ENCODE assay signal across 18 cellular contexts in genomic region chr3:143412084-143412483, GRCh38.
DNase-seq lines count a peak whose midpoint lies in the region; ATAC-seq and TF ChIP-seq lines count a peak whose summit lies in the region.
"Had no signal": no experiment of that assay in that cellular context is flagged by ENCODE, and none has a peak within 500 bp of the region (broad histone marks: within the 10 kb centered on the region; RNA-seq: fewer than 3 reads in every experiment).

No MANE protein-coding gene starts in this region.

- WGBS in esophagus squamous epithelium, 2 donors, result 87 to 100% methylated on average over 2 to 3 of the region's 3 CpGs

- peaks cover 2% of the 10 kb centered on the region for H3K9me3 Mint-ChIP-seq in activated B cell treated with CpG ODN at 0.5 μM for 24 hours
- H3K9me3 Mint-ChIP-seq: CD8-positive, alpha-beta memory T cell had no signal

- H3K27ac Mint-ChIP-seq in activated B cell treated with CpG ODN at 0.5 μM for 24 hours, result no peak overlapping the region

- H3K4me1 ChIP-seq in tibial artery (no peaks in the 10 kb centered on the region), esophagus squamous epithelium (no peaks in the 10 kb centered on the region), BE2C (no peaks in the 10 kb centered on the region)

- intact Hi-C loops in activated B cell treated with CpG ODN at 0.5 μM for 24 hours (cut with micrococcal nuclease), result loop anchor here (2.0 kb wide), 1 partner anchor 17 kb away; no protein-coding TSS in a partner anchor
- intact Hi-C loops in tibial artery (cut with DNase I; ENCODE audit: low total_unique reads), result no loop called here
- intact Hi-C loops in esophagus squamous epithelium (cut with DNase I), result no loop called here
- intact Hi-C loops in left cardiac atrium (cut with DNase I), result no loop called here

- H3K9me3 ChIP-seq in tibial artery, result no peaks in the 10 kb centered on the region
- no peaks in the 10 kb centered on the region for H3K9me3 ChIP-seq in esophagus squamous epithelium
- no peaks in the 10 kb centered on the region for H3K9me3 ChIP-seq in BE2C

- H3K4me1 Mint-ChIP-seq in activated B cell treated with CpG ODN at 0.5 μM for 24 hours, result peaks cover 40% of the 10 kb centered on the region

- TF ChIP-seq CTCF in activated B cell treated with CpG ODN at 0.5 μM for 24 hours (IDR thresholded peaks at IDR 0.05) (no peak), tibial artery (IDR thresholded peaks at IDR 0.05) (no peak), esophagus squamous epithelium (IDR thresholded peaks at IDR 0.05) (no peak), BE2C (IDR thresholded peaks at IDR 0.05; ENCODE audit: low read depth, low read length) (no peak)

- ATAC-seq in HG03139 (IDR thresholded peaks at IDR 0.05; ENCODE audit: unreplicated experiment) (peak; percentile 48), activated B cell treated with CpG ODN at 0.5 μM for 24 hours (ENCODE audit: low read depth) (peak; percentile 18), left cardiac atrium (no peak)

- H3K27me3 ChIP-seq in tibial artery (no peaks in the 10 kb centered on the region), esophagus squamous epithelium (no peaks in the 10 kb centered on the region), BE2C (no peaks in the 10 kb centered on the region)

- no peaks in the 10 kb centered on the region for H3K36me3 Mint-ChIP-seq in activated B cell treated with CpG ODN at 0.5 μM for 24 hours (ENCODE audit: low read depth)

- no peak overlapping the region for H3K27ac ChIP-seq in tibial artery
- no peak overlapping the region for H3K27ac ChIP-seq in esophagus squamous epithelium
- H3K27ac ChIP-seq: 22Rv1, HL-60, RWPE1 had no signal

- no peak for TF ChIP-seq POLR2A in esophagus squamous epithelium (IDR thresholded peaks at IDR 0.05)

- no peaks in the 10 kb centered on the region for H3K36me3 ChIP-seq in tibial artery
- no peaks in the 10 kb centered on the region for H3K36me3 ChIP-seq in esophagus squamous epithelium
- no peaks in the 10 kb centered on the region for H3K36me3 ChIP-seq in BE2C

- no peak overlapping the region for H3K4me3 Mint-ChIP-seq in activated B cell treated with CpG ODN at 0.5 μM for 24 hours
- H3K4me3 Mint-ChIP-seq: CD8-positive, alpha-beta memory T cell had no signal

- POLR2A ChIA-PET in activated B cell treated with CpG ODN at 0.5 μM for 24 hours (lab: Charles Lee), result interaction anchor here (1.0 kb wide), 1 partner anchor 15 kb away, joined by 3 read pairs; no protein-coding TSS in a partner anchor

- peak; percentile 12 for DNase-seq in NOMO-1 treated with DMSO at 0.1 percent for 48 hours (lab: John Stamatoyannopoulos, UW; ENCODE audit: unreplicated experiment)
- no peak for DNase-seq in NOMO-1 treated with dmso at 0.1 percent for 144 hours (lab: John Stamatoyannopoulos, UW; ENCODE audit: unreplicated experiment)
- no peak for DNase-seq in activated B cell treated with CpG ODN at 0.5 μM for 24 hours
- no peak for DNase-seq in tibial artery
- DNase-seq in esophagus squamous epithelium (lab: John Stamatoyannopoulos, UW), result no peak
- DNase-seq in left cardiac atrium, result no peak
- DNase-seq in BE2C, result no peak
- DNase-seq: CD8-positive, alpha-beta memory T cell; DND-41; GOT3; NCI-H187; NCI-H226; NCI-H524 treated with DMSO at 0.1 percent for 48 hours; T-helper 2 cell had no signal

- H3K4me3 ChIP-seq in tibial artery, result no peak overlapping the region
- no peak overlapping the region for H3K4me3 ChIP-seq in esophagus squamous epithelium
- H3K4me3 ChIP-seq in BE2C (ENCODE audit: low read depth, low read length), result no peak overlapping the region

- H3K27me3 Mint-ChIP-seq in activated B cell treated with CpG ODN at 0.5 μM for 24 hours, result no peaks in the 10 kb centered on the region
- H3K27me3 Mint-ChIP-seq: CD8-positive, alpha-beta memory T cell had no signal

- CTCF ChIA-PET in activated B cell treated with CpG ODN at 0.5 μM for 24 hours (lab: Charles Lee), result no interaction called here

Comparison
In these comparisons a context has a peak if more than half of its experiments do, and no peak if none do; other contexts are left out.
1. ATAC-seq: peak in HG03139 (single experiment) and activated B cell treated with CpG ODN at 0.5 μM for 24 hours (single experiment); none in left cardiac atrium (0 of 2).